1 cellular context compared by ENCODE assay signal in the genomic region with DNA sequence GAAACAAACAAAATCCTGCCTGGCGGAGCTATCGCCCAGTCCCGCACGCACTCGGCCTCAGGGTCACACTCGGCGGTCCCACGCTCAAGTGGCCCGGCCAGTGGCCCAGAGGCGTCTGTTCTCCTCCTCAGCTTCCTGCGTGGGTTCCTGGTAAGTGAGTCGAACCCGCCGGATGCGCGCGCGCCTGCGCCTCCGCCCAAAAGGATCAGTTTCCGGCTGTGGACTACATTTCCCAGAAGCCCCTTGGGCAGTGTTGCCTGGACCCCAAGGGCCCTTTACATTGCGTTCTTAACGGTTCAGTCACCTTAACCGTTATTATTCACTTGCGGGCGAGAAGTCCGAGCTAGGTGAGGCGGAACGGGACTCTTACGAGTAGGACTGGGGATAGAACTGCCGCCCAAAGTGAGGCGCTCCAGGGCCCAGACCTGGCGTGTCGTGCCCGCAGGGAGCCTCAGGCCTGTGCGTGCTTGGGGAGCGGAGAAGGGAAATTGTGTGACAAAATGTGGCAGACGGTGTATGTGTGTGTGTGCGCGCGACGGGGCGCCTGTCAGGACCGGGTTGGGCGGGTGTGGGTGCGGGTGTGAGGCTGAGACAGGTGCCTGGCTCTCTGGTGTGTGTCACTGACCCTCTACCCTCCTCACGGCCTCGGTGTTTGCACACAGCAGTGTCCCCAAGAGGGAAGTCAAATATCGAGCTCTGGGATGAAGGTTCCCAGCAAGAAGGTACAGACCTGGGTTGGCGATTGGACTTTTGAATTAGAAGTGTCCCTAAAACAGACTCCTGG.
TF ChIP-seq lines count a peak whose summit lies in the region.

ZNF546 (plus strand) TSS at position 250 of the 784 bp plus-strand sequence. CDS start 1,267 bp downstream, outside the sequence.

TF ChIP-seq in HepG2, 621 proteins besides CTCF, POLR2A, EP300 and RAD21 (continued from another document and continues in another):
- TF ChIP-seq JUN (CRISPR knock-in tag; IDR thresholded peaks at IDR 0.05) (peak; percentile 55; the same call in 1 of the 2 replicates), NR3C1 (CRISPR knock-in tag; IDR thresholded peaks at IDR 0.05) (no peak), ZNF263 (CRISPR knock-in tag; IDR thresholded peaks at IDR 0.05) (no peak), YY1 (IDR thresholded peaks at IDR 0.05; ENCODE audit: insufficient read depth, insufficient replicate concordance, low read depth, low read length) (peak; percentile 45), ZNF589 (CRISPR knock-in tag; conservative IDR thresholded peaks at IDR 0.05) (0 out of 2 replicates have a peak, but pooled peaks have one; percentile 31), KAT2B (IDR thresholded peaks at IDR 0.05; ENCODE audit: borderline replicate concordance, low read depth, low read length) (no peak), NFKB2 (CRISPR knock-in tag; IDR thresholded peaks at IDR 0.05; ENCODE audit: borderline replicate concordance) (peak; percentile 73; the same call in 1 of the 2 replicates), ZNF230 (CRISPR knock-in tag; IDR thresholded peaks at IDR 0.05) (peak; percentile 83), ZNF274 (CRISPR knock-in tag; IDR thresholded peaks at IDR 0.05) (peak; percentile 41; the same call in 1 of the 2 replicates), SAP130 (CRISPR knock-in tag; IDR thresholded peaks at IDR 0.05; ENCODE audit: low read depth) (peak; percentile 87), RCOR2 (CRISPR knock-in tag; IDR thresholded peaks at IDR 0.05) (0 out of 2 replicates have a peak, but pooled peaks have one; percentile 17), GABPB1 (CRISPR knock-in tag; IDR thresholded peaks at IDR 0.05) (peak; percentile 93), ZNF746 (CRISPR knock-in tag; IDR thresholded peaks at IDR 0.05) (0 out of 2 replicates have a peak, but pooled peaks have one; percentile 35), E2F2 (CRISPR knock-in tag; IDR thresholded peaks at IDR 0.05; ENCODE audit: borderline replicate concordance) (peak; percentile 76; the same call in 1 of the 2 replicates), MTA3 (CRISPR knock-in tag; IDR thresholded peaks at IDR 0.05) (no peak), MYC (CRISPR knock-in tag; IDR thresholded peaks at IDR 0.05; ENCODE audit: borderline replicate concordance) (peak; percentile 68), MBD4 (IDR thresholded peaks at IDR 0.05; ENCODE audit: borderline replicate concordance, low read length) (no peak), SKIL (CRISPR knock-in tag; IDR thresholded peaks at IDR 0.05; ENCODE audit: borderline replicate concordance) (0 out of 2 replicates have a peak, but pooled peaks have one; percentile 46), RFXANK (CRISPR knock-in tag; IDR thresholded peaks at IDR 0.05) (peak; percentile 51; the same call in 1 of the 2 replicates), YEATS4 (CRISPR knock-in tag; IDR thresholded peaks at IDR 0.05; ENCODE audit: borderline replicate concordance) (peak; percentile 77), FOXA1 (IDR thresholded peaks at IDR 0.05) (no peak), FOXA1 (CRISPR knock-in tag; IDR thresholded peaks at IDR 0.05) (no peak; the same call in 1 of the 2 replicates), SOX5 (CRISPR knock-in tag; IDR thresholded peaks at IDR 0.05; ENCODE audit: borderline replicate concordance) (peak; percentile 24; the same call in 1 of the 2 replicates), ZNF441 (CRISPR knock-in tag; IDR thresholded peaks at IDR 0.05; ENCODE audit: borderline replicate concordance) (peak; percentile 55; the same call in 1 of the 2 replicates), FOXJ3 (CRISPR knock-in tag; IDR thresholded peaks at IDR 0.05; ENCODE audit: borderline replicate concordance) (0 out of 2 replicates have a peak, but pooled peaks have one; percentile 32), ZNF709 (CRISPR knock-in tag; IDR thresholded peaks at IDR 0.05) (0 out of 2 replicates have a peak, but pooled peaks have one; percentile 32), CAMTA2 (CRISPR knock-in tag; IDR thresholded peaks at IDR 0.05; ENCODE audit: borderline replicate concordance) (0 out of 2 replicates have a peak, but pooled peaks have one; percentile 15), KDM5A (IDR thresholded peaks at IDR 0.05; ENCODE audit: borderline replicate concordance, low read length) (peak; percentile 62), KDM1A (CRISPR knock-in tag; IDR thresholded peaks at IDR 0.05) (no peak), ZNF772 (CRISPR knock-in tag; IDR thresholded peaks at IDR 0.05) (0 out of 2 replicates have a peak, but pooled peaks have one; percentile 35), SPEN (CRISPR knock-in tag; IDR thresholded peaks at IDR 0.05; ENCODE audit: low read depth) (0 out of 2 replicates have a peak, but pooled peaks have one; percentile 47), THAP11 (CRISPR knock-in tag; IDR thresholded peaks at IDR 0.05) (peak; percentile 99)
- TF ChIP-seq, protein P1, sequence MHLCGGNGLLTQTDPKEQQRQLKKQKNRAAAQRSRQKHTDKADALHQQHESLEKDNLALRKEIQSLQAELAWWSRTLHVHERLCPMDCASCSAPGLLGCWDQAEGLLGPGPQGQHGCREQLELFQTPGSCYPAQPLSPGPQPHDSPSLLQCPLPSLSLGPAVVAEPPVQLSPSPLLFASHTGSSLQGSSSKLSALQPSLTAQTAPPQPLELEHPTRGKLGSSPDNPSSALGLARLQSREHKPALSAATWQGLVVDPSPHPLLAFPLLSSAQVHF (CRISPR knock-in tag; IDR thresholded peaks at IDR 0.05) = 0 out of 2 replicates have a peak, but pooled peaks have one; percentile 85
- TF ChIP-seq, protein P2, sequence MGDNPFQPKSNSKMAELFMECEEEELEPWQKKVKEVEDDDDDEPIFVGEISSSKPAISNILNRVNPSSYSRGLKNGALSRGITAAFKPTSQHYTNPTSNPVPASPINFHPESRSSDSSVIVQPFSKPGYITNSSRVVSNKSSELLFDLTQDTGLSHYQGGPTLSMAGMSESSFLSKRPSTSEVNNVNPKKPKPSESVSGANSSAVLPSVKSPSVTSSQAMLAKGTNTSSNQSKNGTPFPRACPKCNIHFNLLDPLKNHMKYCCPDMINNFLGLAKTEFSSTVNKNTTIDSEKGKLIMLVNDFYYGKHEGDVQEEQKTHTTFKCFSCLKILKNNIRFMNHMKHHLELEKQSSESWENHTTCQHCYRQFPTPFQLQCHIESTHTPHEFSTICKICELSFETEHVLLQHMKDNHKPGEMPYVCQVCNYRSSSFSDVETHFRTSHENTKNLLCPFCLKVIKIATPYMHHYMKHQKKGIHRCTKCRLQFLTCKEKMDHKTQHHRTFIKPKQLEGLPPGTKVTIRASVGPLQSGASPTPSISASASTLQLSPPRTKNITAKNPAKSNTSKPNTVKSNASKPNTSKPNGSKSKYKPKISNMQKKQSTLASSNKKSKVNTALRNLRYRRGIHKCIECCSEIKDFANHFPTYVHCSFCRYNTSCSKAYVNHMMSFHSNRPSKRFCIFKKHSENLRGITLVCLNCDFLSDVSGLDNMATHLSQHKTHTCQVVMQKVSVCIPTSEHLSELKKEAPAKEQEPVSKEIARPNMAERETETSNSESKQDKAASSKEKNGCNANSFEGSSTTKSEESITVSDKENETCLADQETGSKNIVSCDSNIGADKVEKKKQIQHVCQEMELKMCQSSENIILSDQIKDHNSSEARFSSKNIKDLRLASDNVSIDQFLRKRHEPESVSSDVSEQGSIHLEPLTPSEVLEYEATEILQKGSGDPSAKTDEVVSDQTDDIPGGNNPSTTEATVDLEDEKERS (CRISPR knock-in tag; IDR thresholded peaks at IDR 0.05) = peak; percentile 92
- TF ChIP-seq, protein P3, sequence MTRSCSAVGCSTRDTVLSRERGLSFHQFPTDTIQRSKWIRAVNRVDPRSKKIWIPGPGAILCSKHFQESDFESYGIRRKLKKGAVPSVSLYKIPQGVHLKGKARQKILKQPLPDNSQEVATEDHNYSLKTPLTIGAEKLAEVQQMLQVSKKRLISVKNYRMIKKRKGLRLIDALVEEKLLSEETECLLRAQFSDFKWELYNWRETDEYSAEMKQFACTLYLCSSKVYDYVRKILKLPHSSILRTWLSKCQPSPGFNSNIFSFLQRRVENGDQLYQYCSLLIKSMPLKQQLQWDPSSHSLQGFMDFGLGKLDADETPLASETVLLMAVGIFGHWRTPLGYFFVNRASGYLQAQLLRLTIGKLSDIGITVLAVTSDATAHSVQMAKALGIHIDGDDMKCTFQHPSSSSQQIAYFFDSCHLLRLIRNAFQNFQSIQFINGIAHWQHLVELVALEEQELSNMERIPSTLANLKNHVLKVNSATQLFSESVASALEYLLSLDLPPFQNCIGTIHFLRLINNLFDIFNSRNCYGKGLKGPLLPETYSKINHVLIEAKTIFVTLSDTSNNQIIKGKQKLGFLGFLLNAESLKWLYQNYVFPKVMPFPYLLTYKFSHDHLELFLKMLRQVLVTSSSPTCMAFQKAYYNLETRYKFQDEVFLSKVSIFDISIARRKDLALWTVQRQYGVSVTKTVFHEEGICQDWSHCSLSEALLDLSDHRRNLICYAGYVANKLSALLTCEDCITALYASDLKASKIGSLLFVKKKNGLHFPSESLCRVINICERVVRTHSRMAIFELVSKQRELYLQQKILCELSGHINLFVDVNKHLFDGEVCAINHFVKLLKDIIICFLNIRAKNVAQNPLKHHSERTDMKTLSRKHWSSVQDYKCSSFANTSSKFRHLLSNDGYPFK (CRISPR knock-in tag; IDR thresholded peaks at IDR 0.05; ENCODE audit: borderline replicate concordance) = peak; percentile 82; the same call in 1 of the 2 replicates
- TF ChIP-seq, protein P4, sequence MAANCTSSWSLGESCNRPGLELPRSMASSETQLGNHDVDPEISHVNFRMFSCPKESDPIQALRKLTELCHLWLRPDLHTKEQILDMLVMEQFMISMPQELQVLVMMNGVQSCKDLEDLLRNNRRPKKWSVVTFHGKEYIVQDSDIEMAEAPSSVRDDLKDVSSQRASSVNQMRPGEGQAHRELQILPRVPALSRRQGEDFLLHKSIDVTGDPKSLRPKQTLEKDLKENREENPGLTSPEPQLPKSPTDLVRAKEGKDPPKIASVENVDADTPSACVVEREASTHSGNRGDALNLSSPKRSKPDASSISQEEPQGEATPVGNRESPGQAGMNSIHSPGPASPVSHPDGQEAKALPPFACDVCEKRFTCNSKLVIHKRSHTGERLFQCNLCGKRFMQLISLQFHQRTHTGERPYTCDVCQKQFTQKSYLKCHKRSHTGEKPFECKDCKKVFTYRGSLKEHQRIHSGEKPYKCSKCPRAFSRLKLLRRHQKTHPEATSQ (CRISPR knock-in tag; IDR thresholded peaks at IDR 0.05; ENCODE audit: borderline replicate concordance) = peak; percentile 38; the same call in 1 of the 2 replicates
- TF ChIP-seq, protein P5, sequence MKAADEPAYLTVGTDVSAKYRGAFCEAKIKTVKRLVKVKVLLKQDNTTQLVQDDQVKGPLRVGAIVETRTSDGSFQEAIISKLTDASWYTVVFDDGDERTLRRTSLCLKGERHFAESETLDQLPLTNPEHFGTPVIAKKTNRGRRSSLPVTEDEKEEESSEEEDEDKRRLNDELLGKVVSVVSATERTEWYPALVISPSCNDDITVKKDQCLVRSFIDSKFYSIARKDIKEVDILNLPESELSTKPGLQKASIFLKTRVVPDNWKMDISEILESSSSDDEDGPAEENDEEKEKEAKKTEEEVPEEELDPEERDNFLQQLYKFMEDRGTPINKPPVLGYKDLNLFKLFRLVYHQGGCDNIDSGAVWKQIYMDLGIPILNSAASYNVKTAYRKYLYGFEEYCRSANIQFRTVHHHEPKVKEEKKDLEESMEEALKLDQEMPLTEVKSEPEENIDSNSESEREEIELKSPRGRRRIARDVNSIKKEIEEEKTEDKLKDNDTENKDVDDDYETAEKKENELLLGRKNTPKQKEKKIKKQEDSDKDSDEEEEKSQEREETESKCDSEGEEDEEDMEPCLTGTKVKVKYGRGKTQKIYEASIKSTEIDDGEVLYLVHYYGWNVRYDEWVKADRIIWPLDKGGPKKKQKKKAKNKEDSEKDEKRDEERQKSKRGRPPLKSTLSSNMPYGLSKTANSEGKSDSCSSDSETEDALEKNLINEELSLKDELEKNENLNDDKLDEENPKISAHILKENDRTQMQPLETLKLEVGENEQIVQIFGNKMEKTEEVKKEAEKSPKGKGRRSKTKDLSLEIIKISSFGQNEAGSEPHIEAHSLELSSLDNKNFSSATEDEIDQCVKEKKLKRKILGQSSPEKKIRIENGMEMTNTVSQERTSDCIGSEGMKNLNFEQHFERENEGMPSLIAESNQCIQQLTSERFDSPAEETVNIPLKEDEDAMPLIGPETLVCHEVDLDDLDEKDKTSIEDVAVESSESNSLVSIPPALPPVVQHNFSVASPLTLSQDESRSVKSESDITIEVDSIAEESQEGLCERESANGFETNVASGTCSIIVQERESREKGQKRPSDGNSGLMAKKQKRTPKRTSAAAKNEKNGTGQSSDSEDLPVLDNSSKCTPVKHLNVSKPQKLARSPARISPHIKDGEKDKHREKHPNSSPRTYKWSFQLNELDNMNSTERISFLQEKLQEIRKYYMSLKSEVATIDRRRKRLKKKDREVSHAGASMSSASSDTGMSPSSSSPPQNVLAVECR (CRISPR knock-in tag; IDR thresholded peaks at IDR 0.05; ENCODE audit: borderline replicate concordance) = peak; percentile 86
- TF ChIP-seq, protein P6, sequence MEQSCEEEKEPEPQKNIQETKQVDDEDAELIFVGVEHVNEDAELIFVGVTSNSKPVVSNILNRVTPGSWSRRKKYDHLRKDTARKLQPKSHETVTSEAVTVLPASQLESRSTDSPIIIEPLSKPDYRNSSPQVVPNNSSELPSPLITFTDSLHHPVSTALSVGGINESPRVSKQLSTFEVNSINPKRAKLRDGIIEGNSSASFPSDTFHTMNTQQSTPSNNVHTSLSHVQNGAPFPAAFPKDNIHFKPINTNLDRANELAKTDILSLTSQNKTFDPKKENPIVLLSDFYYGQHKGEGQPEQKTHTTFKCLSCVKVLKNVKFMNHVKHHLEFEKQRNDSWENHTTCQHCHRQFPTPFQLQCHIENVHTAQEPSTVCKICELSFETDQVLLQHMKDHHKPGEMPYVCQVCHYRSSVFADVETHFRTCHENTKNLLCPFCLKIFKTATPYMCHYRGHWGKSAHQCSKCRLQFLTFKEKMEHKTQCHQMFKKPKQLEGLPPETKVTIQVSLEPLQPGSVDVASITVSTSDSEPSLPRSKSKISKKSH (CRISPR knock-in tag; IDR thresholded peaks at IDR 0.05; ENCODE audit: borderline replicate concordance) = peak; percentile 16; the same call in 1 of the 2 replicates
